Comparison of ENCODE assay signal across 8 cellular contexts in genomic region chr10:76311752-76312699, GRCh38.
DNase-seq lines count a peak whose midpoint lies in the region; ATAC-seq and TF ChIP-seq lines count a peak whose summit lies in the region.

No MANE protein-coding gene starts in this region.

- H3K27me3 ChIP-seq in mammary epithelial cell (ENCODE audit: insufficient read depth, low read length) = no peaks in the 10 kb centered on the region

- H2AFZ ChIP-seq in mammary epithelial cell (ENCODE audit: low read depth, low read length) = no peak overlapping the region

- H3K4me3 Mint-ChIP-seq in nephron progenitor cell (no peak overlapping the region), immature natural killer cell (no peak overlapping the region)
- H3K4me3 Mint-ChIP-seq in effector memory CD8-positive, alpha-beta T cell = no peak overlapping the region

- intact Hi-C loops in mammary epithelial cell (cut with micrococcal nuclease) = loop anchor here (1.0 to 5.0 kb wide), 3 partner anchors 235 to 800 kb away; no protein-coding TSS in a partner anchor

- H3K4me3 ChIP-seq in mammary epithelial cell (replicated peaks in 1 of 3; ENCODE audit: insufficient read depth in 1 of 3, low read depth in 2 of 3, low read length in 3 of 3) = no peak overlapping the region

- no peak overlapping the region for H3K4me2 ChIP-seq in mammary epithelial cell (ENCODE audit: insufficient read depth, low read depth, low read length)

- BruUV-seq in mammary epithelial cell (replicated peaks; lab: Mats Ljungman, UMichigan) = no TSS peak

- no peaks in the 10 kb centered on the region for H3K9me3 ChIP-seq in mammary epithelial cell (replicated peaks; ENCODE audit: insufficient read depth, low read length)

- DNase-seq in ELR (ENCODE audit: low read depth) = peak; percentile 60
- peak; percentile 62 for DNase-seq in M059J (ENCODE audit: low read depth)
- DNase-seq in mammary epithelial cell = peak; percentile 16
- DNase-seq in nephron progenitor cell = peak; percentile 42
- DNase-seq in immature natural killer cell = no peak
- no peak for DNase-seq in effector memory CD8-positive, alpha-beta T cell

- H3K79me2 ChIP-seq in mammary epithelial cell (ENCODE audit: insufficient read depth, low read length) = no peaks in the 10 kb centered on the region

- dilution Hi-C loops in mammary epithelial cell (cut with HindIII; ENCODE audit: low sequenced_read_pairs) = no loop called here

- H3K27ac ChIP-seq in mammary epithelial cell (ENCODE audit: insufficient read depth, low read depth, low read length) = no peak overlapping the region

- 72% methylated on average over 5 of the region's 5 CpGs for WGBS in mammary epithelial cell (ENCODE audit: low coverage, missing lambda C conversion rate)

- H3K36me3 Mint-ChIP-seq in nephron progenitor cell (ENCODE audit: low read depth) (no peaks in the 10 kb centered on the region), immature natural killer cell (no peaks in the 10 kb centered on the region)
- H3K36me3 Mint-ChIP-seq in effector memory CD8-positive, alpha-beta T cell (ENCODE audit: insufficient read depth) = no peaks in the 10 kb centered on the region

- H3K9ac ChIP-seq in mammary epithelial cell (ENCODE audit: insufficient read depth, low read length) = no peak overlapping the region

- no peaks in the 10 kb centered on the region for H3K36me3 ChIP-seq in mammary epithelial cell (ENCODE audit: insufficient read depth, low read length)

- CTCF ChIA-PET in mammary epithelial cell (lab: Charles Lee; ENCODE audit: low non-redundant PET) = interaction anchor here (0.7 kb wide), 1 partner anchor 223 kb away, joined by 3 read pairs; no protein-coding TSS in a partner anchor

- H3K27ac Mint-ChIP-seq in nephron progenitor cell (no peak overlapping the region), immature natural killer cell (no peak overlapping the region)
- no peak overlapping the region for H3K27ac Mint-ChIP-seq in effector memory CD8-positive, alpha-beta T cell

- ATAC-seq in GM19468 (IDR thresholded peaks at IDR 0.05; ENCODE audit: extremely low read depth, unreplicated experiment) (peak; percentile 67), HG03108 (IDR thresholded peaks at IDR 0.05; ENCODE audit: unreplicated experiment) (no peak)
- no peak for ATAC-seq in effector memory CD8-positive, alpha-beta T cell (replicated peaks)

- no peaks in the 10 kb centered on the region for H3K4me1 ChIP-seq in mammary epithelial cell (ENCODE audit: insufficient read depth, low read length)

- TF ChIP-seq CTCF in mammary epithelial cell (conservative IDR thresholded peaks at IDR 0.05 in 1 of 2, IDR thresholded peaks at IDR 0.05 in 1 of 2; ENCODE audit: extremely low read depth in 1 of 2, insufficient read depth in 1 of 2, low read depth in 1 of 2, low read length in 2 of 2) (peak; percentile 66 to 69), nephron progenitor cell (IDR thresholded peaks at IDR 0.05) (peak; percentile 59)

- in situ Hi-C loops in mammary epithelial cell (cut with MboI; ENCODE audit: low sequenced_read_pairs in 2 of 2) = loop anchor here (25.0 kb wide), 2 partner anchors 225 to 675 kb away; no protein-coding TSS in a partner anchor

- no peaks in the 10 kb centered on the region for H4K20me1 ChIP-seq in mammary epithelial cell (ENCODE audit: insufficient read depth, low read length)

- H3K9me3 Mint-ChIP-seq in nephron progenitor cell (no peaks in the 10 kb centered on the region), immature natural killer cell (peaks cover 0 to 1% (median 0%) of the 10 kb centered on the region in 6 donors)
- peaks cover 0 to 4% of the 10 kb centered on the region in 2 donors for H3K9me3 Mint-ChIP-seq in effector memory CD8-positive, alpha-beta T cell

- H3K27me3 Mint-ChIP-seq in nephron progenitor cell (ENCODE audit: low read depth, poor library complexity) (no peaks in the 10 kb centered on the region), immature natural killer cell (ENCODE audit: low read depth in 3 of 3) (peaks cover 0 to 3% (median 3%) of the 10 kb centered on the region in 3 donors)
- no peaks in the 10 kb centered on the region for H3K27me3 Mint-ChIP-seq in effector memory CD8-positive, alpha-beta T cell

- H3K4me1 Mint-ChIP-seq in nephron progenitor cell = peaks cover 60% of the 10 kb centered on the region
- no peaks in the 10 kb centered on the region for H3K4me1 Mint-ChIP-seq in immature natural killer cell
- H3K4me1 Mint-ChIP-seq in effector memory CD8-positive, alpha-beta T cell (ENCODE audit: low read depth in 2 of 2) = no peaks in the 10 kb centered on the region

Comparison
In these comparisons a context has a peak if more than half of its experiments do, and no peak if none do; other contexts are left out.
1. DNase-seq: peak in ELR (single experiment), M059J (single experiment), mammary epithelial cell (single experiment) and nephron progenitor cell (single experiment); none in immature natural killer cell (0 of 3) and effector memory CD8-positive, alpha-beta T cell (0 of 3).